Comparison of ENCODE assay signal across 13 cellular contexts in genomic region chr4:177861551-177862094, GRCh38.
DNase-seq lines count a peak whose midpoint lies in the region; ATAC-seq, FAIRE-seq and TF ChIP-seq lines count a peak whose summit lies in the region.
"Had no signal": no experiment of that assay in that cellular context is flagged by ENCODE, and none has a peak within 500 bp of the region (broad histone marks: within the 10 kb centered on the region; RNA-seq: fewer than 3 reads in every experiment).

No MANE protein-coding gene starts in this region.

- H3K27ac Mint-ChIP-seq in nephron progenitor cell (peak overlapping the region; percentile 64), mesothelial cell of epicardium (no peak overlapping the region)
- no peak overlapping the region for H3K27ac Mint-ChIP-seq in stimulated activated effector memory CD8-positive, alpha-beta T cell treated with anti-CD3 and anti-CD28 coated beads, Interleukin-12 subunit alpha, Interleukin-12 subunit beta, amount 100 ng/mL, for 72 hours
- H3K27ac Mint-ChIP-seq in activated T-helper 1 cell treated with anti-CD3 and anti-CD28 coated beads, Interleukin-12 subunit alpha, Interleukin-12 subunit beta, Interleukin-2, Interleukin-4 antibody, amounts not matched to agents 30 ng/mL and 10 ng/mL and 1 ng/mL, durations not matched to agents 14 hours and 24 hours and 36 hours: no peak overlapping the region
- H3K27ac Mint-ChIP-seq in activated naive CD8-positive, alpha-beta T cell treated with anti-CD3 and anti-CD28 coated beads, Interleukin-2, amount 50 U/mL, for 24 hours: no peak overlapping the region
- H3K27ac Mint-ChIP-seq: CD14-positive monocyte; CD4-positive, alpha-beta memory T cell had no signal

- H3K27me3 Mint-ChIP-seq in nephron progenitor cell (ENCODE audit: low read depth, poor library complexity): peaks cover 4% of the 10 kb centered on the region
- no peaks in the 10 kb centered on the region for H3K27me3 Mint-ChIP-seq in activated T-helper 1 cell treated with anti-CD3 and anti-CD28 coated beads, Interleukin-12 subunit alpha, Interleukin-12 subunit beta, Interleukin-2, Interleukin-4 antibody, amounts not matched to agents 30 ng/mL and 10 ng/mL and 1 ng/mL, durations not matched to agents 14 hours and 24 hours and 36 hours (ENCODE audit: insufficient read depth)
- no peaks in the 10 kb centered on the region for H3K27me3 Mint-ChIP-seq in activated naive CD8-positive, alpha-beta T cell treated with anti-CD3 and anti-CD28 coated beads, Interleukin-2, amount 50 U/mL, for 24 hours
- no peaks in the 10 kb centered on the region for H3K27me3 Mint-ChIP-seq in mesothelial cell of epicardium (ENCODE audit: low read depth)
- H3K27me3 Mint-ChIP-seq: CD4-positive, alpha-beta memory T cell had no signal

- H3K9me3 Mint-ChIP-seq in nephron progenitor cell: no peaks in the 10 kb centered on the region
- peaks cover 4% of the 10 kb centered on the region for H3K9me3 Mint-ChIP-seq in stimulated activated effector memory CD8-positive, alpha-beta T cell treated with anti-CD3 and anti-CD28 coated beads, Interleukin-12 subunit alpha, Interleukin-12 subunit beta, amount 100 ng/mL, for 72 hours
- no peaks in the 10 kb centered on the region for H3K9me3 Mint-ChIP-seq in activated T-helper 1 cell treated with anti-CD3 and anti-CD28 coated beads, Interleukin-12 subunit alpha, Interleukin-12 subunit beta, Interleukin-2, Interleukin-4 antibody, amounts not matched to agents 30 ng/mL and 10 ng/mL and 1 ng/mL, durations not matched to agents 14 hours and 24 hours and 36 hours
- H3K9me3 Mint-ChIP-seq in activated naive CD8-positive, alpha-beta T cell treated with anti-CD3 and anti-CD28 coated beads, Interleukin-2, amount 50 U/mL, for 24 hours: no peaks in the 10 kb centered on the region
- H3K9me3 Mint-ChIP-seq in mesothelial cell of epicardium: no peaks in the 10 kb centered on the region

- intact Hi-C loops in activated T-helper 1 cell treated with anti-CD3 and anti-CD28 coated beads, Interleukin-12 subunit alpha, Interleukin-12 subunit beta, Interleukin-2, Interleukin-4 antibody, amounts not matched to agents 30 ng/mL and 10 ng/mL and 1 ng/mL, durations not matched to agents 14 hours and 24 hours and 36 hours (cut with micrococcal nuclease): no loop called here

- DNase-seq in HTR-8/SVneo (ENCODE audit: insufficient read length, low spot score): no peak
- DNase-seq in nephron progenitor cell: no peak
- no peak for DNase-seq in stimulated activated effector memory CD8-positive, alpha-beta T cell treated with anti-CD3 and anti-CD28 coated beads, Interleukin-12 subunit alpha, Interleukin-12 subunit beta, amount 100 ng/mL, for 72 hours (ENCODE audit: low spot score in 2 of 2)
- DNase-seq in activated T-helper 1 cell treated with anti-CD3 and anti-CD28 coated beads, Interleukin-12 subunit alpha, Interleukin-12 subunit beta, Interleukin-2, Interleukin-4 antibody, amounts not matched to agents 30 ng/mL and 10 ng/mL and 1 ng/mL, durations not matched to agents 14 hours and 24 hours and 36 hours (ENCODE audit: low spot score): no peak
- DNase-seq in activated naive CD8-positive, alpha-beta T cell treated with anti-CD3 and anti-CD28 coated beads, Interleukin-2, amount 50 U/mL, for 24 hours: no peak
- no peak for DNase-seq in NK-92 (lab: John Stamatoyannopoulos, UW; ENCODE audit: unreplicated experiment)
- no peak for DNase-seq in mesothelial cell of epicardium (ENCODE audit: low spot score in 2 of 2, unreplicated experiment in 2 of 2)
- DNase-seq: CD4-positive, alpha-beta memory T cell; DMS53 had no signal

- peak; percentile 44 for FAIRE-seq in HTR-8/SVneo (lab: Jason Lieb, UNC)
- FAIRE-seq: G401.6, GM12892, GM18507 had no signal

- TF ChIP-seq CTCF in nephron progenitor cell (IDR thresholded peaks at IDR 0.05): no peak
- TF ChIP-seq CTCF in mesothelial cell of epicardium (IDR thresholded peaks at IDR 0.05; ENCODE audit: unreplicated experiment): no peak

- H3K4me1 Mint-ChIP-seq in nephron progenitor cell (peaks cover 17% of the 10 kb centered on the region), mesothelial cell of epicardium (no peaks in the 10 kb centered on the region)
- no peaks in the 10 kb centered on the region for H3K4me1 Mint-ChIP-seq in stimulated activated effector memory CD8-positive, alpha-beta T cell treated with anti-CD3 and anti-CD28 coated beads, Interleukin-12 subunit alpha, Interleukin-12 subunit beta, amount 100 ng/mL, for 72 hours
- H3K4me1 Mint-ChIP-seq in activated T-helper 1 cell treated with anti-CD3 and anti-CD28 coated beads, Interleukin-12 subunit alpha, Interleukin-12 subunit beta, Interleukin-2, Interleukin-4 antibody, amounts not matched to agents 30 ng/mL and 10 ng/mL and 1 ng/mL, durations not matched to agents 14 hours and 24 hours and 36 hours (ENCODE audit: low read depth): no peaks in the 10 kb centered on the region
- no peaks in the 10 kb centered on the region for H3K4me1 Mint-ChIP-seq in activated naive CD8-positive, alpha-beta T cell treated with anti-CD3 and anti-CD28 coated beads, Interleukin-2, amount 50 U/mL, for 24 hours
- H3K4me1 Mint-ChIP-seq: CD14-positive monocyte; CD4-positive, alpha-beta memory T cell had no signal

- peak; percentile 11 for ATAC-seq in stimulated activated effector memory CD8-positive, alpha-beta T cell treated with anti-CD3 and anti-CD28 coated beads, Interleukin-12 subunit alpha, Interleukin-12 subunit beta, amount 100 ng/mL, for 72 hours
- ATAC-seq in activated naive CD8-positive, alpha-beta T cell treated with anti-CD3 and anti-CD28 coated beads, Interleukin-2, amount 50 U/mL, for 24 hours: no peak

- H3K36me3 Mint-ChIP-seq in nephron progenitor cell (ENCODE audit: low read depth) (no peaks in the 10 kb centered on the region), mesothelial cell of epicardium (no peaks in the 10 kb centered on the region)
- H3K36me3 Mint-ChIP-seq in stimulated activated effector memory CD8-positive, alpha-beta T cell treated with anti-CD3 and anti-CD28 coated beads, Interleukin-12 subunit alpha, Interleukin-12 subunit beta, amount 100 ng/mL, for 72 hours: no peaks in the 10 kb centered on the region
- no peaks in the 10 kb centered on the region for H3K36me3 Mint-ChIP-seq in activated T-helper 1 cell treated with anti-CD3 and anti-CD28 coated beads, Interleukin-12 subunit alpha, Interleukin-12 subunit beta, Interleukin-2, Interleukin-4 antibody, amounts not matched to agents 30 ng/mL and 10 ng/mL and 1 ng/mL, durations not matched to agents 14 hours and 24 hours and 36 hours (ENCODE audit: low read depth)
- H3K36me3 Mint-ChIP-seq in activated naive CD8-positive, alpha-beta T cell treated with anti-CD3 and anti-CD28 coated beads, Interleukin-2, amount 50 U/mL, for 24 hours (ENCODE audit: low read depth): no peaks in the 10 kb centered on the region
- H3K36me3 Mint-ChIP-seq: CD14-positive monocyte; CD4-positive, alpha-beta memory T cell had no signal

- H3K4me3 Mint-ChIP-seq in nephron progenitor cell: no peak overlapping the region
- no peak overlapping the region for H3K4me3 Mint-ChIP-seq in stimulated activated effector memory CD8-positive, alpha-beta T cell treated with anti-CD3 and anti-CD28 coated beads, Interleukin-12 subunit alpha, Interleukin-12 subunit beta, amount 100 ng/mL, for 72 hours
- no peak overlapping the region for H3K4me3 Mint-ChIP-seq in activated T-helper 1 cell treated with anti-CD3 and anti-CD28 coated beads, Interleukin-12 subunit alpha, Interleukin-12 subunit beta, Interleukin-2, Interleukin-4 antibody, amounts not matched to agents 30 ng/mL and 10 ng/mL and 1 ng/mL, durations not matched to agents 14 hours and 24 hours and 36 hours
- no peak overlapping the region for H3K4me3 Mint-ChIP-seq in activated naive CD8-positive, alpha-beta T cell treated with anti-CD3 and anti-CD28 coated beads, Interleukin-2, amount 50 U/mL, for 24 hours
- no peak overlapping the region for H3K4me3 Mint-ChIP-seq in mesothelial cell of epicardium
- H3K4me3 Mint-ChIP-seq: CD14-positive monocyte had no signal
